15 cellular contexts compared by ENCODE assay signal in the genomic region with DNA sequence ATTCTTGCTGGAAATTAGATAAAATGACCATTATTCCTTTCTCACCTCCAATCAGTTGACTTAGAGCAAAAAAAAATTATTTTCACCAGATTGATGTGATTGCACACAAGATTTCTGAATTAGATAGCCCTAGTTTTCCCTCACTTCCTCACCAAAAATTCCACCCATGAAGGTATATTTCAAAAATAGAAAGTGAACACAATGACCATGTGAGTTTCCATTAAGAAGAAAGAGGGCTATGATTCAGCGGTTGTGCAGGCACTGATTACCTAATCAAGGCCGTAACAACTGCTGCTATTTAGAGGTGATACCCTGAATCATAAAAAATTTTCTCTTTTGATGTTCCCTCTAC. TPM values are rescaled to one million over a fixed set of nuclear protein-coding genes. Genes with fewer than 3 reads are reported as not detected.
DNase-seq lines count a peak whose midpoint lies in the region; ATAC-seq, FAIRE-seq and TF ChIP-seq lines count a peak whose summit lies in the region.
"Had no signal": no experiment of that assay in that cellular context is flagged by ENCODE, and none has a peak within 500 bp of the region (broad histone marks: within the 10 kb centered on the region; RNA-seq: fewer than 3 reads in every experiment).

No MANE protein-coding gene starts in this region.

- no peak overlapping the region for H3K4me3 ChIP-seq in astrocyte (ENCODE audit: insufficient read depth, low read depth, low read length)
- no peak overlapping the region for H3K4me3 ChIP-seq in right atrium auricular region
- no peak overlapping the region for H3K4me3 ChIP-seq in thyroid gland (replicated peaks in 1 of 3)
- no peak overlapping the region for H3K4me3 ChIP-seq in transverse colon
- H3K4me3 ChIP-seq: Peyer's patch, testis had no signal

- no peaks in the 10 kb centered on the region for H3K9me3 Mint-ChIP-seq in activated T-cell treated with anti-CD3 and anti-CD28 coated beads, Interleukin-2, amount 50 U/mL, for 72 hours
- H3K9me3 Mint-ChIP-seq in astrocyte (ENCODE audit: unreplicated experiment): no peaks in the 10 kb centered on the region
- H3K9me3 Mint-ChIP-seq: endodermal cell had no signal

- FAIRE-seq in astrocyte (lab: Jason Lieb, UNC): no peak
- FAIRE-seq: TTC549 had no signal

- peaks cover 2% of the 10 kb centered on the region for H3K27me3 ChIP-seq in astrocyte (ENCODE audit: insufficient read depth, low read length)
- no peaks in the 10 kb centered on the region for H3K27me3 ChIP-seq in right atrium auricular region
- no peaks in the 10 kb centered on the region for H3K27me3 ChIP-seq in thyroid gland
- H3K27me3 ChIP-seq in transverse colon: no peaks in the 10 kb centered on the region
- H3K27me3 ChIP-seq: Peyer's patch, testis had no signal

- H3K4me2 ChIP-seq in astrocyte (ENCODE audit: low read length): peak overlapping the region; percentile 46

- ATAC-seq in activated T-cell treated with anti-CD3 and anti-CD28 coated beads, Interleukin-2, amount 50 U/mL, for 72 hours (replicated peaks in 1 of 2): no peak
- no peak for ATAC-seq in HG03521 (IDR thresholded peaks at IDR 0.05; ENCODE audit: unreplicated experiment)
- ATAC-seq in GM21529 (IDR thresholded peaks at IDR 0.05; ENCODE audit: unreplicated experiment): no peak

- DNase-seq in activated T-cell treated with anti-CD3 and anti-CD28 coated beads, Interleukin-2, amount 50 U/mL, for 72 hours: no peak
- DNase-seq in activated T-cell treated with anti-CD3 and anti-CD28 coated beads for 4 hours: no peak
- DNase-seq in astrocyte (ENCODE audit: low read depth): peak; percentile 37
- DNase-seq in right atrium auricular region (ENCODE audit: low spot score): no peak
- no peak for DNase-seq in thyroid gland
- DNase-seq in transverse colon: no peak
- DNase-seq: 8988T, endodermal cell, KG1, NCI-H2081 treated with DMSO at 0.1 percent for 48 hours, Peyer's patch, testis had no signal

- H3K4me1 ChIP-seq in astrocyte (ENCODE audit: insufficient read depth, low read length) (peaks cover 5% of the 10 kb centered on the region), right atrium auricular region (peaks cover 0 to 39% of the 10 kb centered on the region in 2 donors), thyroid gland (peaks cover 23 to 33% of the 10 kb centered on the region in 2 donors), transverse colon (no peaks in the 10 kb centered on the region)
- H3K4me1 ChIP-seq: Peyer's patch, testis had no signal

- no peaks in the 10 kb centered on the region for H3K79me2 ChIP-seq in astrocyte (ENCODE audit: insufficient read depth, low read length)

- H3K27ac ChIP-seq in astrocyte (ENCODE audit: low read depth, low read length) (peak overlapping the region; percentile 61), right atrium auricular region (peak overlapping the region; percentile 69 to 70), thyroid gland (peak overlapping the region; percentile 80 to 91 (median 85)), transverse colon (no peak overlapping the region)

- H3K4me3 Mint-ChIP-seq in activated T-cell treated with anti-CD3 and anti-CD28 coated beads, Interleukin-2, amount 50 U/mL, for 72 hours: no peak overlapping the region
- no peak overlapping the region for H3K4me3 Mint-ChIP-seq in astrocyte (ENCODE audit: unreplicated experiment)
- H3K4me3 Mint-ChIP-seq: endodermal cell had no signal

- H3K36me3 Mint-ChIP-seq in activated T-cell treated with anti-CD3 and anti-CD28 coated beads, Interleukin-2, amount 50 U/mL, for 72 hours (ENCODE audit: insufficient read depth in 2 of 2): no peaks in the 10 kb centered on the region
- no peaks in the 10 kb centered on the region for H3K36me3 Mint-ChIP-seq in astrocyte (ENCODE audit: low read depth, unreplicated experiment)

- TF ChIP-seq CTCF in astrocyte (IDR thresholded peaks at IDR 0.05; ENCODE audit: insufficient read depth, low read depth, low read length) (no peak), right atrium auricular region (IDR thresholded peaks at IDR 0.05) (no peak), thyroid gland (IDR thresholded peaks at IDR 0.05) (no peak), transverse colon (IDR thresholded peaks at IDR 0.05) (no peak)

- H3K9me3 ChIP-seq in astrocyte (ENCODE audit: insufficient read depth, low read depth, low read length) (no peaks in the 10 kb centered on the region), right atrium auricular region (no peaks in the 10 kb centered on the region), thyroid gland (no peaks in the 10 kb centered on the region), transverse colon (no peaks in the 10 kb centered on the region)
- H3K9me3 ChIP-seq: Peyer's patch, testis had no signal

- in situ Hi-C loops in transverse colon (cut with MboI; ENCODE audit: low pct_ligation_motif_present in 1 of 4, low pct_unique_long_range_greater_than_20kb in 1 of 4, low sequenced_read_pairs in 3 of 4): no loop called here

- intact Hi-C loops in thyroid gland (cut with DNase I): no loop called here
- intact Hi-C loops in transverse colon (cut with DNase I; ENCODE audit: low total_unique reads): no loop called here

- H3K36me3 ChIP-seq in astrocyte (ENCODE audit: insufficient read depth, low read length) (no peaks in the 10 kb centered on the region), right atrium auricular region (no peaks in the 10 kb centered on the region), thyroid gland (no peaks in the 10 kb centered on the region), transverse colon (no peaks in the 10 kb centered on the region)
- H3K36me3 ChIP-seq: Peyer's patch had no signal

- H2AFZ ChIP-seq in astrocyte (ENCODE audit: low read depth, low read length): no peak overlapping the region

- H3K9ac ChIP-seq in astrocyte (ENCODE audit: low read length): peak overlapping the region; percentile 51

- H4K20me1 ChIP-seq in astrocyte (ENCODE audit: insufficient read depth, low read length): no peaks in the 10 kb centered on the region

- no peaks in the 10 kb centered on the region for H3K27me3 Mint-ChIP-seq in activated T-cell treated with anti-CD3 and anti-CD28 coated beads, Interleukin-2, amount 50 U/mL, for 72 hours (ENCODE audit: low read depth)
- peaks cover 4% of the 10 kb centered on the region for H3K27me3 Mint-ChIP-seq in astrocyte (ENCODE audit: low read depth, unreplicated experiment)

- TF ChIP-seq EP300 in transverse colon (IDR thresholded peaks at IDR 0.05; ENCODE audit: low read depth): no peak

- TF ChIP-seq POLR2A in thyroid gland (IDR thresholded peaks at IDR 0.05) (no peak), transverse colon (IDR thresholded peaks at IDR 0.05) (no peak)

- H3K27ac Mint-ChIP-seq in activated T-cell treated with anti-CD3 and anti-CD28 coated beads, Interleukin-2, amount 50 U/mL, for 72 hours: peak overlapping the region; percentile 54
- no peak overlapping the region for H3K27ac Mint-ChIP-seq in astrocyte (ENCODE audit: unreplicated experiment)
- H3K27ac Mint-ChIP-seq: endodermal cell had no signal

- peaks cover 26% of the 10 kb centered on the region for H3K4me1 Mint-ChIP-seq in activated T-cell treated with anti-CD3 and anti-CD28 coated beads, Interleukin-2, amount 50 U/mL, for 72 hours (ENCODE audit: low read depth)
- peaks cover 2% of the 10 kb centered on the region for H3K4me1 Mint-ChIP-seq in astrocyte (ENCODE audit: low read depth, unreplicated experiment)
- H3K4me1 Mint-ChIP-seq: endodermal cell had no signal

- 58 to 64% methylated on average over 2 of the region's 2 CpGs for WGBS in thyroid gland, 2 donors
- WGBS in transverse colon (ENCODE audit: low coverage in 1 of 2), 2 donors: 75 to 78% methylated on average over 2 of the region's 2 CpGs

RNA-seq across cellular contexts. Expression of gene RALGAPA2, which starts 19.5 kb away (rescaled TPM):
- 10 to 100 TPM; 38.4 to 46.8 TPM for total RNA-seq in activated T-cell treated with anti-CD3 and anti-CD28 coated beads, Interleukin-2, amount 50 U/mL, for 72 hours
- total RNA-seq in astrocyte: 6.6 and 7.7 TPM in 2 replicates
- 10 to 100 TPM; 27.8 to 28.5 TPM for total RNA-seq in right atrium auricular region
- total RNA-seq in thyroid gland: 100 to 1,000 TPM in 1 of 4 donors, 10 to 100 TPM in 3; 89.7 to 126 (median 97.8) TPM
- total RNA-seq in transverse colon: 10 to 100 TPM; 29.5 to 84.0 (median 66.5) TPM

Comparison
In these comparisons a context has a peak if more than half of its experiments do, and no peak if none do; other contexts are left out.
1. H3K27ac ChIP-seq: peak in astrocyte (single experiment), right atrium auricular region (2 of 2) and thyroid gland (3 of 3); none in transverse colon (0 of 4).